Comparison of ENCODE assay signal across 25 cellular contexts in the genomic region with DNA sequence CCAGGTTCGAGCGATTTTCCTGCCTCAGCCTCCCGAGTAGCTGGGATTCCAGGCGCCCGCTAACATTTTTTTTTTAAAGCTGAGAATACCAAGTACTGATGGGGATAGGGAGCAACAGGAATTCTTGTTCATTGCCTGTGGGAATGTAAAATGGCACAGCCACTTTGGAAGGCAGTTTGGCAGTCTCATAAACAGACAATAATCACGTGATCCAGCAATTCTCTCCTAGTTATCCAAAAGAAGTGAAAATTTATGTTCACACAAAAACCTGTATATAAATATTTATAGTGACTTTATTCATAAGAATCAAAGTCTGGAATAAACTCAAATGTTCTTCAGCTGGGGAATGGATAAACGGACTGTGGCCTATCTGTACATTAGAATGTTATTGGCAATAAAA.
DNase-seq lines count a peak whose midpoint lies in the region; ATAC-seq, FAIRE-seq and TF ChIP-seq lines count a peak whose summit lies in the region.
"Had no signal": no experiment of that assay in that cellular context is flagged by ENCODE, and none has a peak within 500 bp of the region (broad histone marks: within the 10 kb centered on the region; RNA-seq: fewer than 3 reads in every experiment).

No MANE protein-coding gene starts in this region.

- no peaks in the 10 kb centered on the region for H3K79me2 ChIP-seq in HepG2 (ENCODE audit: insufficient read depth, low read length)
- H3K79me2 ChIP-seq in K562 (ENCODE audit: control insufficient read depth, insufficient read depth, low read length), result no peaks in the 10 kb centered on the region

- TF ChIP-seq RAD21 in HepG2 (CRISPR knock-in tag; IDR thresholded peaks at IDR 0.05) (no peak), A549 (conservative IDR thresholded peaks at IDR 0.05 in 1 of 2, IDR thresholded peaks at IDR 0.05 in 1 of 2) (no peak), K562 (CRISPR knock-in tag; conservative IDR thresholded peaks at IDR 0.05 in 1 of 2, IDR thresholded peaks at IDR 0.05 in 1 of 2) (no peak)

- WGBS in HepG2 (ENCODE audit: low lambda C conversion rate), result 30% methylated on average over 7 of the region's 7 CpGs
- 42% methylated on average over 7 of the region's 7 CpGs for WGBS in right lobe of liver (ENCODE audit: insufficient coverage, low coverage, low lambda C conversion rate, missing lambda C conversion rate)
- 52% methylated on average over 7 of the region's 7 CpGs for WGBS in A549 (ENCODE audit: missing lambda C conversion rate)
- 0% methylated on average over 6 of the region's 7 CpGs for WGBS in K562 (ENCODE audit: insufficient coverage, low coverage, missing lambda C conversion rate)

- no peaks in the 10 kb centered on the region for H3K9me3 ChIP-seq in HepG2 (ENCODE audit: low read length)
- H3K9me3 ChIP-seq in right lobe of liver, result no peaks in the 10 kb centered on the region
- H3K9me3 ChIP-seq in A549, result no peaks in the 10 kb centered on the region
- no peaks in the 10 kb centered on the region for H3K9me3 ChIP-seq in K562 (replicated peaks; ENCODE audit: control insufficient read depth, insufficient read depth, low read depth, low read length)
- H3K9me3 ChIP-seq: BE2C, BLaER1 had no signal

- no peak overlapping the region for H3K27ac ChIP-seq in HepG2 (ENCODE audit: extremely low read length, insufficient read depth, low read length)
- H3K27ac ChIP-seq in right lobe of liver, result no peak overlapping the region
- H3K27ac ChIP-seq in A549, result no peak overlapping the region
- no peak overlapping the region for H3K27ac ChIP-seq in K562 (ENCODE audit: extremely low read depth, low read depth, low read length)
- H3K27ac ChIP-seq: BLaER1 had no signal

- in situ Hi-C loops in HepG2 (cut with HindIII; ENCODE audit: extremely low pct_ligation_motif_present, low pct_unique_long_range_greater_than_20kb), result no loop called here
- in situ Hi-C loops in K562 (cut with MboI), result no loop called here

- H3K9ac ChIP-seq in HepG2 (ENCODE audit: insufficient read depth, low read depth, low read length), result no peak overlapping the region
- no peak overlapping the region for H3K9ac ChIP-seq in K562 (ENCODE audit: insufficient read depth in 1 of 2, low read depth in 2 of 2, low read length in 2 of 2)
- H3K9ac ChIP-seq: BLaER1 had no signal

- intact Hi-C loops in HepG2 (cut with micrococcal nuclease; ENCODE audit: unreplicated experiment) (no loop called here), right lobe of liver (cut with DNase I) (no loop called here), K562 (cut with micrococcal nuclease) (no loop called here)

- H4K20me1 ChIP-seq in HepG2 (ENCODE audit: insufficient read depth, low read length), result no peaks in the 10 kb centered on the region
- no peaks in the 10 kb centered on the region for H4K20me1 ChIP-seq in K562 (replicated peaks; ENCODE audit: control insufficient read depth, insufficient read depth, low read length)
- H4K20me1 ChIP-seq: BLaER1 had no signal

- TF ChIP-seq POLR2A in HepG2 (IDR thresholded peaks at IDR 0.05; ENCODE audit: insufficient read depth in 1 of 2, low read depth in 2 of 2, low read length in 2 of 2) (no peak), right lobe of liver (IDR thresholded peaks at IDR 0.05) (no peak), A549 (IDR thresholded peaks at IDR 0.05; ENCODE audit: low read length) (no peak), K562 (conservative IDR thresholded peaks at IDR 0.05) (no peak)

- ATAC-seq in HepG2, result no peak
- ATAC-seq in right lobe of liver, result no peak
- ATAC-seq in A549, result no peak
- ATAC-seq in K562, result no peak
- ATAC-seq: GM12878 had no signal

- H3K36me3 ChIP-seq in HepG2 (replicated peaks in 1 of 2; ENCODE audit: control insufficient read depth in 1 of 2, insufficient read depth in 2 of 2, low read length in 2 of 2) (no peaks in the 10 kb centered on the region), right lobe of liver (no peaks in the 10 kb centered on the region), K562 (ENCODE audit: control insufficient read depth, insufficient read depth, low read length) (no peaks in the 10 kb centered on the region)
- H3K36me3 ChIP-seq: BE2C, BLaER1 had no signal

- H3K4me2 ChIP-seq in HepG2 (ENCODE audit: low read depth, low read length) (no peak overlapping the region), A549 (no peak overlapping the region), K562 (ENCODE audit: insufficient read depth, low read length) (no peak overlapping the region)
- H3K4me2 ChIP-seq: BLaER1 had no signal

- CTCF ChIA-PET in HepG2 (lab: Yijun Ruan, JAX; ENCODE audit: low intra/inter-chr PET ratio, low total read pairs) (no interaction called here), A549 (lab: Yijun Ruan, JAX) (no interaction called here), K562 (lab: Yijun Ruan, JAX; ENCODE audit: low intra/inter-chr PET ratio) (no interaction called here)

- FAIRE-seq in HepG2 (lab: Jason Lieb, UNC), result no peak
- FAIRE-seq in A549 (lab: Jason Lieb, UNC), result no peak
- FAIRE-seq in K562 (lab: Jason Lieb, UNC), result no peak
- FAIRE-seq: GM12878, GM12892, GM18507 had no signal

- TF ChIP-seq EP300 in HepG2 (IDR thresholded peaks at IDR 0.05; ENCODE audit: low read depth in 2 of 2, low read length in 2 of 2) (no peak), HepG2 (CRISPR knock-in tag; IDR thresholded peaks at IDR 0.05; ENCODE audit: borderline replicate concordance) (no peak), A549 (IDR thresholded peaks at IDR 0.05) (no peak), K562 (IDR thresholded peaks at IDR 0.05; ENCODE audit: low read length) (no peak)

- H3K4me3 ChIP-seq in HepG2 (replicated peaks in 1 of 3; ENCODE audit: insufficient read depth in 1 of 3, low read depth in 2 of 3, low read length in 3 of 3) (no peak overlapping the region), right lobe of liver (no peak overlapping the region), A549 (no peak overlapping the region), K562 (no peak overlapping the region)
- H3K4me3 ChIP-seq: BLaER1, GM12878 had no signal

- H3K27me3 ChIP-seq in HepG2 (ENCODE audit: control insufficient read depth in 1 of 2, insufficient read depth in 2 of 2, low read length in 2 of 2) (peaks cover 0 to 18% of the 10 kb centered on the region in 2 experiments; a peak in 1 of 5 replicates), right lobe of liver (no peaks in the 10 kb centered on the region), K562 (ENCODE audit: control insufficient read depth in 2 of 2, insufficient read depth in 2 of 2, low read length in 2 of 2) (no peaks in the 10 kb centered on the region; a peak in 1 of 5 replicates)
- H3K27me3 ChIP-seq: BLaER1 had no signal

- no peaks in the 10 kb centered on the region for H3K9me1 ChIP-seq in K562 (ENCODE audit: control insufficient read depth, insufficient read depth, low read length)

- H3K4me1 ChIP-seq in HepG2 (ENCODE audit: insufficient read depth, low read length), result no peaks in the 10 kb centered on the region
- no peaks in the 10 kb centered on the region for H3K4me1 ChIP-seq in right lobe of liver
- H3K4me1 ChIP-seq in A549, result no peaks in the 10 kb centered on the region
- no peaks in the 10 kb centered on the region for H3K4me1 ChIP-seq in K562 (replicated peaks in 1 of 2; ENCODE audit: control insufficient read depth in 2 of 2, insufficient read depth in 2 of 2, low read length in 2 of 2)
- H3K4me1 ChIP-seq: BE2C, BLaER1 had no signal

- POLR2A ChIA-PET in HepG2 (lab: Yijun Ruan, JAX) (no interaction called here), A549 (lab: Yijun Ruan, JAX) (no interaction called here), K562 (lab: Yijun Ruan, JAX) (interaction anchor here (0.6 kb wide), 1 partner anchor 1102 kb away, joined by 3 read pairs; no protein-coding TSS in a partner anchor)

- no peak for TF ChIP-seq CTCF in HepG2 (CRISPR knock-in tag; IDR thresholded peaks at IDR 0.05)
- no peak for TF ChIP-seq CTCF in right lobe of liver (IDR thresholded peaks at IDR 0.05)
- TF ChIP-seq CTCF in A549 (IDR thresholded peaks at IDR 0.05), result no peak
- TF ChIP-seq CTCF in K562 (IDR thresholded peaks at IDR 0.05 in 2 of 3, conservative IDR thresholded peaks at IDR 0.05 in 1 of 3; ENCODE audit: insufficient read depth in 2 of 3, low read depth in 1 of 3, low read length in 3 of 3), result no peak

- DNase-seq in HepG2 (ENCODE audit: low spot score) (no peak), right lobe of liver (no peak), A549 (ENCODE audit: low read depth in 1 of 2, low spot score in 1 of 2) (no peak), K562 (ENCODE audit: extremely low read depth in 1 of 4, low spot score in 3 of 4) (no peak), HuH-7 (ENCODE audit: low spot score) (no peak), NCI-H1436 (lab: John Stamatoyannopoulos, UW) (no peak)
- no peak for DNase-seq in central memory CD4-positive, alpha-beta T cell
- DNase-seq: ACHN; BE2C; C1 segment of cervical spinal cord; CD4-positive, alpha-beta memory T cell; CD4-positive, CD25-positive, alpha-beta regulatory T cell; CD8-positive, alpha-beta memory T cell; COR-L47; DMS 273 treated with DMSO at 0.1 percent for 48 hours; DMS153; DMS53; DMS79; DND-41; EL; GDM1 had no signal

- H2AFZ ChIP-seq in HepG2 (ENCODE audit: low read length) (no peak overlapping the region), K562 (ENCODE audit: low read depth, low read length) (no peak overlapping the region)

- BruUV-seq in HepG2 (replicated peaks; lab: Mats Ljungman, UMichigan) (no TSS peak), K562 (replicated peaks; lab: Mats Ljungman, UMichigan) (no TSS peak)

TF ChIP-seq in HepG2, 621 proteins besides CTCF, POLR2A, EP300 and RAD21 (continues in another document):
- TF ChIP-seq KLF12 (CRISPR knock-in tag; IDR thresholded peaks at IDR 0.05; ENCODE audit: borderline replicate concordance), result no peak
- TF ChIP-seq ZFP1 (CRISPR knock-in tag; IDR thresholded peaks at IDR 0.05), result no peak
- TF ChIP-seq NFE2L2 (IDR thresholded peaks at IDR 0.05; ENCODE audit: low read length), result no peak
- peak; percentile 47; the same call in 1 of the 2 replicates for TF ChIP-seq RAD51 (IDR thresholded peaks at IDR 0.05; ENCODE audit: borderline replicate concordance)
- TF ChIP-seq NFE2L1 (CRISPR knock-in tag; IDR thresholded peaks at IDR 0.05; ENCODE audit: borderline replicate concordance), result no peak

TF ChIP-seq in A549, 52 proteins besides CTCF, POLR2A, EP300 and RAD21 (continues in another document):
- TF ChIP-seq TP53 (CRISPR knock-in tag; IDR thresholded peaks at IDR 0.05) (no peak), MAFK (IDR thresholded peaks at IDR 0.05; ENCODE audit: partially characterized antibody) (no peak)

TF ChIP-seq in K562, 482 proteins besides CTCF, POLR2A, EP300 and RAD21 (continues in another document):
- TF ChIP-seq, protein P1, sequence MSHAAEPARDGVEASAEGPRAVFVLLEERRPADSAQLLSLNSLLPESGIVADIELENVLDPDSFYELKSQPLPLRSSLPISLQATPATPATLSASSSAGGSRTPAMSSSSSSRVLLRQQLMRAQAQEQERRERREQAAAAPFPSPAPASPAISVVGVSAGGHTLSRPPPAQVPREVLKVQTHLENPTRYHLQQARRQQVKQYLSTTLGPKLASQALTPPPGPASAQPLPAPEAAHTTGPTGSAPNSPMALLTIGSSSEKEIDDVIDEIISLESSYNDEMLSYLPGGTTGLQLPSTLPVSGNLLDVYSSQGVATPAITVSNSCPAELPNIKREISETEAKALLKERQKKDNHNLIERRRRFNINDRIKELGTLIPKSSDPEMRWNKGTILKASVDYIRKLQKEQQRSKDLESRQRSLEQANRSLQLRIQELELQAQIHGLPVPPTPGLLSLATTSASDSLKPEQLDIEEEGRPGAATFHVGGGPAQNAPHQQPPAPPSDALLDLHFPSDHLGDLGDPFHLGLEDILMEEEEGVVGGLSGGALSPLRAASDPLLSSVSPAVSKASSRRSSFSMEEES (CRISPR knock-in tag; IDR thresholded peaks at IDR 0.05), result peak; percentile 87
- TF ChIP-seq CBFA2T3 (IDR thresholded peaks at IDR 0.05), result no peak
